Comparison of ENCODE assay signal across 33 cellular contexts in genomic region chr2:59882279-59882678, GRCh38.
"Had no signal": no experiment of that assay in that cellular context is flagged by ENCODE, and none has a peak within 500 bp of the region (broad histone marks: within the 10 kb centered on the region; RNA-seq: fewer than 3 reads in every experiment).

No MANE protein-coding gene starts in this region.

- H3K27ac ChIP-seq: ascending aorta, VCaP had no signal

- H3K4me1 ChIP-seq: ascending aorta had no signal

- H3K27me3 ChIP-seq: ascending aorta had no signal

- H3K36me3 ChIP-seq: ascending aorta had no signal

- H3K4me3 ChIP-seq: ascending aorta had no signal

- H3K9me3 Mint-ChIP-seq: activated B cell treated with CpG ODN at 0.5 μM for 24 hours; activated CD4-positive, alpha-beta memory T cell treated with anti-CD3 and anti-CD28 coated beads, Interleukin-2, amount 10 ng/mL, durations not matched to agents 7 days and 5 days; activated CD4-positive, alpha-beta T cell treated with anti-CD3 and anti-CD28 coated beads, Interleukin-2, amount 10 ng/mL, durations not matched to agents 7 days and 5 days; activated naive CD4-positive, alpha-beta T cell treated with anti-CD3 and anti-CD28 coated beads, Interleukin-2, amount 10 ng/mL, durations not matched to agents 7 days and 5 days; activated naive CD4-positive, alpha-beta T cell treated with anti-CD3 and anti-CD28 coated beads, Interleukin-2, amount 50 U/mL, for 24 hours; activated naive CD8-positive, alpha-beta T cell treated with anti-CD3 and anti-CD28 coated beads, Interleukin-2, amount 10 ng/mL, durations not matched to agents 7 days and 5 days; activated naive CD8-positive, alpha-beta T cell treated with anti-CD3 and anti-CD28 coated beads, Interleukin-2, amount 50 U/mL, for 24 hours; activated T-cell treated with anti-CD3 and anti-CD28 coated beads, Interleukin-2, amount 50 U/mL, for 24 hours; activated T-helper 2 cell treated with anti-CD3 and anti-CD28 coated beads, Interferon-gamma antibody, Interleukin-2, Interleukin-4, amounts not matched to agents 10 μg/mL and 5 μg/mL and 100 μg/mL, durations not matched to agents 14 hours and 24 hours and 36 hours; T-helper 1 cell treated with Interleukin-12 subunit alpha and Interleukin-12 subunit beta and Interleukin-4 antibody, amounts not matched to agents 30 μg/mL and 1 μg/mL, for 36 hours; T-helper 2 cell treated with Interferon-gamma antibody and Interleukin-4, amounts not matched to agents 5 μg/mL and 100 μg/mL, for 36 hours had no signal

- H3K27ac Mint-ChIP-seq: activated B cell treated with CpG ODN at 0.5 μM for 24 hours; activated CD4-positive, alpha-beta memory T cell treated with anti-CD3 and anti-CD28 coated beads, Interleukin-2, amount 10 ng/mL, durations not matched to agents 7 days and 5 days; activated CD4-positive, alpha-beta T cell treated with anti-CD3 and anti-CD28 coated beads for 36 hours; activated CD4-positive, alpha-beta T cell treated with anti-CD3 and anti-CD28 coated beads, Interleukin-2, amount 10 ng/mL, durations not matched to agents 7 days and 5 days; activated CD8-positive, alpha-beta memory T cell treated with anti-CD3 and anti-CD28 coated beads, Interleukin-2, amount 10 ng/mL, durations not matched to agents 7 days and 5 days; activated CD8-positive, alpha-beta T cell treated with anti-CD3 and anti-CD28 coated beads, Interleukin-2, amount 10 ng/mL, durations not matched to agents 7 days and 5 days; activated naive CD4-positive, alpha-beta T cell treated with anti-CD3 and anti-CD28 coated beads, Interleukin-2, amount 10 ng/mL, durations not matched to agents 7 days and 5 days; activated naive CD4-positive, alpha-beta T cell treated with anti-CD3 and anti-CD28 coated beads, Interleukin-2, amount 50 U/mL, for 24 hours; activated naive CD8-positive, alpha-beta T cell; activated naive CD8-positive, alpha-beta T cell treated with anti-CD3 and anti-CD28 coated beads, Interleukin-2, amount 10 ng/mL, durations not matched to agents 7 days and 5 days; activated naive CD8-positive, alpha-beta T cell treated with anti-CD3 and anti-CD28 coated beads, Interleukin-2, amount 50 U/mL, for 24 hours; activated T-cell treated with anti-CD3 and anti-CD28 coated beads, Interleukin-2, amount 50 U/mL, for 24 hours; activated T-helper 2 cell treated with anti-CD3 and anti-CD28 coated beads, Interferon-gamma antibody, Interleukin-2, Interleukin-4, amounts not matched to agents 10 μg/mL and 5 μg/mL and 100 μg/mL, durations not matched to agents 14 hours and 24 hours and 36 hours; T-helper 1 cell treated with Interleukin-12 subunit alpha and Interleukin-12 subunit beta and Interleukin-4 antibody, amounts not matched to agents 30 μg/mL and 1 μg/mL, for 36 hours; T-helper 2 cell treated with Interferon-gamma antibody and Interleukin-4, amounts not matched to agents 5 μg/mL and 100 μg/mL, for 36 hours had no signal

- H3K27me3 Mint-ChIP-seq: activated CD4-positive, alpha-beta T cell treated with anti-CD3 and anti-CD28 coated beads, Interleukin-2, amount 10 ng/mL, durations not matched to agents 7 days and 5 days; activated naive CD4-positive, alpha-beta T cell treated with anti-CD3 and anti-CD28 coated beads, Interleukin-2, amount 50 U/mL, for 24 hours; activated naive CD8-positive, alpha-beta T cell; activated naive CD8-positive, alpha-beta T cell treated with anti-CD3 and anti-CD28 coated beads, Interleukin-2, amount 10 ng/mL, durations not matched to agents 7 days and 5 days; activated naive CD8-positive, alpha-beta T cell treated with anti-CD3 and anti-CD28 coated beads, Interleukin-2, amount 50 U/mL, for 24 hours; activated T-cell treated with anti-CD3 and anti-CD28 coated beads, Interleukin-2, amount 50 U/mL, for 24 hours; brain had no signal

- H3K4me3 Mint-ChIP-seq: activated B cell treated with CpG ODN at 0.5 μM for 24 hours; activated CD4-positive, alpha-beta memory T cell treated with anti-CD3 and anti-CD28 coated beads, Interleukin-2, amount 10 ng/mL, durations not matched to agents 7 days and 5 days; activated CD4-positive, alpha-beta T cell treated with anti-CD3 and anti-CD28 coated beads for 36 hours; activated CD4-positive, alpha-beta T cell treated with anti-CD3 and anti-CD28 coated beads, Interleukin-2, amount 10 ng/mL, durations not matched to agents 7 days and 5 days; activated CD8-positive, alpha-beta memory T cell treated with anti-CD3 and anti-CD28 coated beads, Interleukin-2, amount 10 ng/mL, durations not matched to agents 7 days and 5 days; activated CD8-positive, alpha-beta T cell treated with anti-CD3 and anti-CD28 coated beads, Interleukin-2, amount 10 ng/mL, durations not matched to agents 7 days and 5 days; activated naive CD4-positive, alpha-beta T cell treated with anti-CD3 and anti-CD28 coated beads, Interleukin-2, amount 10 ng/mL, durations not matched to agents 7 days and 5 days; activated naive CD4-positive, alpha-beta T cell treated with anti-CD3 and anti-CD28 coated beads, Interleukin-2, amount 50 U/mL, for 24 hours; activated naive CD8-positive, alpha-beta T cell; activated naive CD8-positive, alpha-beta T cell treated with anti-CD3 and anti-CD28 coated beads, Interleukin-2, amount 10 ng/mL, durations not matched to agents 7 days and 5 days; activated naive CD8-positive, alpha-beta T cell treated with anti-CD3 and anti-CD28 coated beads, Interleukin-2, amount 50 U/mL, for 24 hours; activated T-cell treated with anti-CD3 and anti-CD28 coated beads, Interleukin-2, amount 50 U/mL, for 24 hours; brain; T-helper 1 cell treated with Interleukin-12 subunit alpha and Interleukin-12 subunit beta and Interleukin-4 antibody, amounts not matched to agents 30 μg/mL and 1 μg/mL, for 36 hours; T-helper 2 cell treated with Interferon-gamma antibody and Interleukin-4, amounts not matched to agents 5 μg/mL and 100 μg/mL, for 36 hours had no signal

- DNase-seq: activated B cell treated with CpG ODN at 0.5 μM for 24 hours; activated CD4-positive, alpha-beta memory T cell treated with anti-CD3 and anti-CD28 coated beads, Interleukin-2, amount 10 ng/mL, durations not matched to agents 7 days and 5 days; activated CD4-positive, alpha-beta T cell treated with anti-CD3 and anti-CD28 coated beads for 36 hours; activated CD4-positive, alpha-beta T cell treated with anti-CD3 and anti-CD28 coated beads for 48 hours; activated CD4-positive, alpha-beta T cell treated with anti-CD3 and anti-CD28 coated beads, Interleukin-2, amount 10 ng/mL, durations not matched to agents 7 days and 5 days; activated CD4-positive, alpha-beta T cell treated with anti-CD3 and anti-CD28 coated beads, Interleukin-2, amount 50 U/mL, for 48 hours; activated CD4-positive, CD25-positive, alpha-beta regulatory T cell treated with anti-CD3 and anti-CD28 coated beads, Interleukin-2, amount 50 U/mL, for 72 hours; activated CD8-positive, alpha-beta memory T cell treated with anti-CD3 and anti-CD28 coated beads for 24 hours; activated CD8-positive, alpha-beta memory T cell treated with anti-CD3 and anti-CD28 coated beads, Interleukin-2, amount 10 ng/mL, durations not matched to agents 7 days and 5 days; activated CD8-positive, alpha-beta memory T cell treated with anti-CD3 and anti-CD28 coated beads, Interleukin-2, amount 50 U/mL, for 48 hours; activated CD8-positive, alpha-beta T cell treated with anti-CD3 and anti-CD28 coated beads, Interleukin-2, amount 10 ng/mL, durations not matched to agents 7 days and 5 days; activated effector memory CD4-positive, alpha-beta T cell treated with Interleukin-2 at 50 U/mL for 16 hours; activated gamma-delta T cell; activated naive CD4-positive, alpha-beta T cell treated with anti-CD3 and anti-CD28 coated beads, Interleukin-2, amount 10 ng/mL, durations not matched to agents 7 days and 5 days; activated naive CD4-positive, alpha-beta T cell treated with Interleukin-2 at 50 U/mL for 16 hours; activated naive CD8-positive, alpha-beta T cell treated with anti-CD3 and anti-CD28 coated beads, Interleukin-2, amount 10 ng/mL, durations not matched to agents 7 days and 5 days; activated naive CD8-positive, alpha-beta T cell treated with anti-CD3 and anti-CD28 coated beads, Interleukin-2, amount 50 U/mL, for 24 hours; activated T-cell treated with anti-CD3 and anti-CD28 coated beads, Interleukin-2, amount 50 U/mL, for 24 hours; activated T-cell treated with anti-CD3 and anti-CD28 coated beads, Interleukin-2, amount 50 U/mL, for 48 hours; amygdala; anterior cingulate cortex; central memory CD4-positive, alpha-beta T cell; T-helper 1 cell; T-helper 2 cell; T-helper 9 cell had no signal

- H3K36me3 Mint-ChIP-seq: activated CD8-positive, alpha-beta memory T cell treated with anti-CD3 and anti-CD28 coated beads, Interleukin-2, amount 10 ng/mL, durations not matched to agents 7 days and 5 days; activated naive CD4-positive, alpha-beta T cell treated with anti-CD3 and anti-CD28 coated beads, Interleukin-2, amount 10 ng/mL, durations not matched to agents 7 days and 5 days; activated naive CD4-positive, alpha-beta T cell treated with anti-CD3 and anti-CD28 coated beads, Interleukin-2, amount 50 U/mL, for 24 hours; activated naive CD8-positive, alpha-beta T cell; activated naive CD8-positive, alpha-beta T cell treated with anti-CD3 and anti-CD28 coated beads, Interleukin-2, amount 10 ng/mL, durations not matched to agents 7 days and 5 days; brain had no signal

- H3K9me3 ChIP-seq: ascending aorta had no signal
